Comparison of ENCODE assay signal across 23 cellular contexts in genomic region chr5:151737421-151737820, GRCh38. TPM values are rescaled to one million over a fixed set of nuclear protein-coding genes. Genes with fewer than 3 reads are reported as not detected.
DNase-seq lines count a peak whose midpoint lies in the region; ATAC-seq, FAIRE-seq and TF ChIP-seq lines count a peak whose summit lies in the region.
"Had no signal": no experiment of that assay in that cellular context is flagged by ENCODE, and none has a peak within 500 bp of the region (broad histone marks: within the 10 kb centered on the region; RNA-seq: fewer than 3 reads in every experiment).

No MANE protein-coding gene starts in this region.

- no peak overlapping the region for H3K9ac ChIP-seq in astrocyte (ENCODE audit: low read length)
- no peak overlapping the region for H3K9ac ChIP-seq in Karpas-422 (ENCODE audit: low read length)
- H3K9ac ChIP-seq: BLaER1 treated with 17β-estradiol and CSF1 and Interleukin-3, amounts not matched to agents 10 nM and 100 nM; KMS-11 had no signal

- no peak overlapping the region for H3K4me3 ChIP-seq in astrocyte (ENCODE audit: insufficient read depth, low read depth, low read length)
- H3K4me3 ChIP-seq in hepatocyte, result no peak overlapping the region
- no peak overlapping the region for H3K4me3 ChIP-seq in Karpas-422 (ENCODE audit: low read length)
- H3K4me3 ChIP-seq: BLaER1 treated with 17β-estradiol and CSF1 and Interleukin-3, amounts not matched to agents 10 nM and 100 nM had no signal

- H3K9me3 Mint-ChIP-seq in astrocyte (ENCODE audit: unreplicated experiment), result no peaks in the 10 kb centered on the region
- H3K9me3 Mint-ChIP-seq in stimulated activated naive B cell treated with anti-CD40 and anti-IgM and Interleukin-4, amounts not matched to agents 10 μg/mL and 1 μg/mL and 100 μg/mL, for 72 hours, result no peaks in the 10 kb centered on the region
- H3K9me3 Mint-ChIP-seq: CD4-positive, alpha-beta T cell had no signal

- no peak overlapping the region for H3K27ac ChIP-seq in astrocyte (ENCODE audit: low read depth, low read length)
- H3K27ac ChIP-seq in hepatocyte, result peak overlapping the region; percentile 90
- H3K27ac ChIP-seq in Karpas-422 (ENCODE audit: low read length), result no peak overlapping the region
- H3K27ac ChIP-seq: BLaER1 treated with 17β-estradiol and CSF1 and Interleukin-3, amounts not matched to agents 10 nM and 100 nM; KMS-11; RWPE1 had no signal

- H3K9me3 ChIP-seq in astrocyte (ENCODE audit: insufficient read depth, low read depth, low read length) (no peaks in the 10 kb centered on the region), hepatocyte (ENCODE audit: low read depth) (no peaks in the 10 kb centered on the region), Karpas-422 (ENCODE audit: low read length) (no peaks in the 10 kb centered on the region)
- H3K9me3 ChIP-seq: BLaER1 treated with 17β-estradiol and CSF1 and Interleukin-3, amounts not matched to agents 10 nM and 100 nM had no signal

- H3K4me3 Mint-ChIP-seq in astrocyte (ENCODE audit: unreplicated experiment), result no peak overlapping the region
- H3K4me3 Mint-ChIP-seq in stimulated activated naive B cell treated with anti-CD40 and anti-IgM and Interleukin-4, amounts not matched to agents 10 μg/mL and 1 μg/mL and 100 μg/mL, for 72 hours, result no peak overlapping the region
- H3K4me3 Mint-ChIP-seq: CD4-positive, alpha-beta T cell had no signal

- no peaks in the 10 kb centered on the region for H3K27me3 Mint-ChIP-seq in astrocyte (ENCODE audit: low read depth, unreplicated experiment)
- H3K27me3 Mint-ChIP-seq in stimulated activated naive B cell treated with anti-CD40 and anti-IgM and Interleukin-4, amounts not matched to agents 10 μg/mL and 1 μg/mL and 100 μg/mL, for 72 hours, result no peaks in the 10 kb centered on the region
- H3K27me3 Mint-ChIP-seq: CD4-positive, alpha-beta T cell had no signal

- TF ChIP-seq CTCF in astrocyte (IDR thresholded peaks at IDR 0.05; ENCODE audit: insufficient read depth, low read depth, low read length) (no peak), hepatocyte (IDR thresholded peaks at IDR 0.05; ENCODE audit: poor library complexity) (no peak)

- H3K36me3 ChIP-seq in astrocyte (ENCODE audit: insufficient read depth, low read length), result no peaks in the 10 kb centered on the region
- H3K36me3 ChIP-seq in hepatocyte (replicated peaks; ENCODE audit: insufficient read depth, low read depth), result no peaks in the 10 kb centered on the region
- no peaks in the 10 kb centered on the region for H3K36me3 ChIP-seq in Karpas-422 (ENCODE audit: insufficient read depth, low read length)

- intact Hi-C loops in left colon (cut with DNase I, micrococcal nuclease), result loop anchor here in 1 of 2 donors (10.0 kb wide), 1 partner anchor 83 kb away; no protein-coding TSS in a partner anchor

- H4K20me1 ChIP-seq in astrocyte (ENCODE audit: insufficient read depth, low read length) (no peaks in the 10 kb centered on the region), hepatocyte (ENCODE audit: insufficient read depth, poor library complexity, severe bottlenecking) (no peaks in the 10 kb centered on the region), Karpas-422 (ENCODE audit: insufficient read depth, low read depth, low read length) (no peaks in the 10 kb centered on the region)

- H3K9me2 ChIP-seq in hepatocyte (replicated peaks; ENCODE audit: insufficient read depth) (no peaks in the 10 kb centered on the region), Karpas-422 (replicated peaks; ENCODE audit: insufficient read depth, low read length) (no peaks in the 10 kb centered on the region)

- ATAC-seq in stimulated activated naive B cell treated with anti-CD40 and anti-IgM and Interleukin-4, amounts not matched to agents 10 μg/mL and 1 μg/mL and 100 μg/mL, for 72 hours (replicated peaks), result no peak
- ATAC-seq in HG02870 (IDR thresholded peaks at IDR 0.05; ENCODE audit: unreplicated experiment), result no peak
- no peak for ATAC-seq in left colon
- ATAC-seq: HCT116 had no signal

- no peaks in the 10 kb centered on the region for H3K27me3 ChIP-seq in astrocyte (ENCODE audit: insufficient read depth, low read length)
- H3K27me3 ChIP-seq in hepatocyte, result no peaks in the 10 kb centered on the region
- no peaks in the 10 kb centered on the region for H3K27me3 ChIP-seq in Karpas-422 (ENCODE audit: low read length)
- H3K27me3 ChIP-seq: BLaER1 treated with 17β-estradiol and CSF1 and Interleukin-3, amounts not matched to agents 10 nM and 100 nM had no signal

- FAIRE-seq in astrocyte (lab: Jason Lieb, UNC), result no peak
- FAIRE-seq in GM19239 (lab: Jason Lieb, UNC), result no peak
- FAIRE-seq: D721Med, HTR-8/SVneo had no signal

- H3K79me2 ChIP-seq in astrocyte (ENCODE audit: insufficient read depth, low read length), result no peaks in the 10 kb centered on the region
- H3K79me2 ChIP-seq in hepatocyte, result peaks cover 4% of the 10 kb centered on the region
- H3K79me2 ChIP-seq in Karpas-422 (ENCODE audit: low read length), result no peaks in the 10 kb centered on the region

- H3K36me3 Mint-ChIP-seq in astrocyte (ENCODE audit: low read depth, unreplicated experiment), result peaks cover 1% of the 10 kb centered on the region
- peaks cover 32 to 41% of the 10 kb centered on the region in 2 donors for H3K36me3 Mint-ChIP-seq in stimulated activated naive B cell treated with anti-CD40 and anti-IgM and Interleukin-4, amounts not matched to agents 10 μg/mL and 1 μg/mL and 100 μg/mL, for 72 hours

- peak overlapping the region; percentile 34 for H3K27ac Mint-ChIP-seq in astrocyte (ENCODE audit: unreplicated experiment)
- peak overlapping the region; percentile 51 for H3K27ac Mint-ChIP-seq in stimulated activated naive B cell treated with anti-CD40 and anti-IgM and Interleukin-4, amounts not matched to agents 10 μg/mL and 1 μg/mL and 100 μg/mL, for 72 hours
- H3K27ac Mint-ChIP-seq: CD4-positive, alpha-beta T cell had no signal

- H3K4me1 ChIP-seq in astrocyte (ENCODE audit: insufficient read depth, low read length), result peaks cover 40% of the 10 kb centered on the region
- H3K4me1 ChIP-seq in hepatocyte (ENCODE audit: insufficient read depth), result peaks cover 34% of the 10 kb centered on the region
- H3K4me1 ChIP-seq in Karpas-422 (ENCODE audit: low read length), result no peaks in the 10 kb centered on the region

- H3K4me1 Mint-ChIP-seq in astrocyte (ENCODE audit: low read depth, unreplicated experiment), result peaks cover 41% of the 10 kb centered on the region
- peaks cover 10 to 17% of the 10 kb centered on the region in 2 donors for H3K4me1 Mint-ChIP-seq in stimulated activated naive B cell treated with anti-CD40 and anti-IgM and Interleukin-4, amounts not matched to agents 10 μg/mL and 1 μg/mL and 100 μg/mL, for 72 hours

- peak; percentile 46 for DNase-seq in GM03348 (ENCODE audit: low spot score)
- no peak for DNase-seq in astrocyte (ENCODE audit: low read depth)
- peak; percentile 33 for DNase-seq in hepatocyte (ENCODE audit: low spot score)
- no peak for DNase-seq in stimulated activated naive B cell treated with anti-CD40 and anti-IgM and Interleukin-4, amounts not matched to agents 10 μg/mL and 1 μg/mL and 100 μg/mL, for 72 hours
- DNase-seq in Karpas-422, result no peak
- no peak for DNase-seq in GM19239 (ENCODE audit: insufficient read length, low spot score)
- DNase-seq in left colon, result no peak
- DNase-seq: AML-193; CD4-positive, alpha-beta T cell; NCI-H1048; NCI-H1417 treated with DMSO at 0.1 percent for 48 hours; NCI-H1694 treated with DMSO at 0.1 percent for 48 hours; NCI-H2081; NCI-H2227 treated with DMSO at 0.1 percent for 48 hours; NCI-H69; SHP77 had no signal

- 67% methylated on average over 3 of the region's 3 CpGs for WGBS in hepatocyte (ENCODE audit: low lambda C conversion rate, missing lambda C conversion rate)

- H2AFZ ChIP-seq in astrocyte (ENCODE audit: low read depth, low read length) (no peak overlapping the region), hepatocyte (no peak overlapping the region), Karpas-422 (ENCODE audit: low read length) (no peak overlapping the region)

- H3K4me2 ChIP-seq in astrocyte (ENCODE audit: low read length) (no peak overlapping the region), hepatocyte (no peak overlapping the region), Karpas-422 (ENCODE audit: low read depth, low read length, poor library complexity, severe bottlenecking) (no peak overlapping the region)
- H3K4me2 ChIP-seq: BLaER1 treated with 17β-estradiol and CSF1 and Interleukin-3, amounts not matched to agents 10 nM and 100 nM; KMS-11 had no signal

RNA-seq across cellular contexts. Expression of gene ATOX1, which starts 21.0 kb away (rescaled TPM):
- total RNA-seq in astrocyte (265 and 274 TPM in 2 replicates), hepatocyte (112 and 174 TPM in 2 replicates), left colon (10 to 100 TPM; 48.7 to 49.2 TPM)
- polyA plus RNA-seq in hepatocyte, result 333 and 348 TPM in 2 replicates
- total RNA-seq in Karpas-422 (2014; rRNA removed; shearing (Covaris generic); ENCODE audit: low replicate concordance), result 104 and 114 TPM in 2 replicates

RNA-seq across cellular contexts. Expression of gene G3BP1, which starts 34.3 kb away (rescaled TPM):
- total RNA-seq in astrocyte (231 and 246 TPM in 2 replicates), hepatocyte (143 and 151 TPM in 2 replicates), left colon (100 to 1,000 TPM; 116 to 141 TPM)
- 117 and 123 TPM in 2 replicates for polyA plus RNA-seq in hepatocyte
- 130 and 186 TPM in 2 replicates for total RNA-seq in Karpas-422 (2014; rRNA removed; shearing (Covaris generic); ENCODE audit: low replicate concordance)

RNA-seq across cellular contexts. Expression of gene SPARC, which starts 50.7 kb away (rescaled TPM):
- total RNA-seq in astrocyte (15,667 and 20,724 TPM in 2 replicates), hepatocyte (4,086 and 4,089 TPM in 2 replicates), left colon (100 to 1,000 TPM in 1 of 2 donors, 10 to 100 TPM in 1; 91.3 to 178 TPM)
- 15,889 and 16,729 TPM in 2 replicates for polyA plus RNA-seq in hepatocyte
- total RNA-seq in Karpas-422 (2014; rRNA removed; shearing (Covaris generic); ENCODE audit: low replicate concordance), result 0.54 TPM in 1 of 2 replicates, not detected in the other

Comparison
In these comparisons a context has a peak if more than half of its experiments do, and no peak if none do; other contexts are left out.
1. DNase-seq: peak in GM03348 (single experiment) and hepatocyte (single experiment); none in astrocyte (single experiment), stimulated activated naive B cell treated with anti-CD40 and anti-IgM and Interleukin-4, amounts not matched to agents 10 μg/mL and 1 μg/mL and 100 μg/mL, for 72 hours (single experiment), Karpas-422 (single experiment), GM19239 (single experiment) and left colon (0 of 2).
2. RNA of gene SPARC, which starts 50.7 kb away (total RNA-seq): 15,667 to 20,724 TPM in astrocyte, 4,086 to 4,089 TPM in hepatocyte and 91.3 to 178 TPM in left colon; 0.54 TPM in Karpas-422; every median in the first group is over 10 times any median in the second.